Comparison of ENCODE assay signal across 1 cellular context in the genomic region with DNA sequence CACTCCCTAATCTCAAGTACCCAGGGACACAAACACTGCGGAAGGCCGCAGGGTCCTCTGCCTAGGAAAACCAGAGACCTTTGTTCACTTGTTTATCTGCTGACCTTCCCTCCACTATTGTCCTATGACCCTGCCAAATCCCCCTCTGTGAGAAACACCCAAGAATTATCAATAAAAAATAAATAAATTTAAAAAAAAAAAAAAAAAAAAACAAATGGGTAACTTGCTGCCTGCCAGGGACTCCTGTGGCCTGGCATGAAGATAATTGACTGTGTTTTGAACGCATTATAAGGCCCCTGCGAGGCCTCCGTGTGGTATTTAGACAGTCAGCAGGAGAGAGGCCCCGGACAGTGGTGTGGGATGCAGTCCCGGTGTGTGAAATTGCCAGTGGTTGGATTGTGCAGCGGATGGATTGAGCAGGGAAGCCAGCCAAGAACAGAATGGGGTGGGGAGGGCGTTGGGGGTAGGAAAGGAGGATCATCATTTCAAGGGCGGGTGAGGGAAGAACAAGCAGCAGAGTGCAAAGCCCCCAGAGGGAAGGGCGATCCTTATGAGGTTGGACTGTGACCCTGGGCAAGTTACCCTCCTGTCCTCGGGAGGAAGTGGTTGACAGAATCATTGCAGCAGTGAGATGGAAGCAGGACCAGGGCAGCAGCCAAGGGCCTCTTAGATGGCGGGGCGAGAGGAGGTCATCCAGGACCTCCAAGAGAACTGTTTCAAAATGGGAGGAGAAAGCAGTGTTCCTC.
TF ChIP-seq lines count a peak whose summit lies in the region.

No MANE protein-coding gene starts in this region.

TF ChIP-seq in WTC11, 78 proteins besides CTCF, POLR2A, EP300 and RAD21 (continued from another document):
- no peak for TF ChIP-seq GABPB1 (CRISPR knock-in tag; IDR thresholded peaks at IDR 0.05)
- TF ChIP-seq, protein P1, sequence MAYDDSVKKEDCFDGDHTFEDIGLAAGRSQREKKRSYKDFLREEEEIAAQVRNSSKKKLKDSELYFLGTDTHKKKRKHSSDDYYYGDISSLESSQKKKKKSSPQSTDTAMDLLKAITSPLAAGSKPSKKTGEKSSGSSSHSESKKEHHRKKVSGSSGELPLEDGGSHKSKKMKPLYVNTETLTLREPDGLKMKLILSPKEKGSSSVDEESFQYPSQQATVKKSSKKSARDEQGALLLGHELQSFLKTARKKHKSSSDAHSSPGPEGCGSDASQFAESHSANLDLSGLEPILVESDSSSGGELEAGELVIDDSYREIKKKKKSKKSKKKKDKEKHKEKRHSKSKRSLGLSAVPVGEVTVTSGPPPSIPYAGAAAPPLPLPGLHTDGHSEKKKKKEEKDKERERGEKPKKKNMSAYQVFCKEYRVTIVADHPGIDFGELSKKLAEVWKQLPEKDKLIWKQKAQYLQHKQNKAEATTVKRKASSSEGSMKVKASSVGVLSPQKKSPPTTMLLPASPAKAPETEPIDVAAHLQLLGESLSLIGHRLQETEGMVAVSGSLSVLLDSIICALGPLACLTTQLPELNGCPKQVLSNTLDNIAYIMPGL (CRISPR knock-in tag; IDR thresholded peaks at IDR 0.05) = no peak
